22 cellular contexts compared by ENCODE assay signal in genomic region chr12:1179128-1179527, GRCh38.
DNase-seq lines count a peak whose midpoint lies in the region; TF ChIP-seq lines count a peak whose summit lies in the region.
"Had no signal": no experiment of that assay in that cellular context is flagged by ENCODE, and none has a peak within 500 bp of the region (broad histone marks: within the 10 kb centered on the region; RNA-seq: fewer than 3 reads in every experiment).

No MANE protein-coding gene starts in this region.

- H3K4me3 ChIP-seq in LNCaP clone FGC (ENCODE audit: low read depth, low read length) (no peak overlapping the region), prostate gland (no peak overlapping the region)
- H3K4me3 ChIP-seq: BLaER1, GM12878 had no signal

- intact Hi-C loops in prostate gland (cut with DNase I): no loop called here

- H3K27ac ChIP-seq in VCaP (peak overlapping the region; percentile 16; the same call in 1 of the 2 replicates), prostate gland (no peak overlapping the region)
- H3K27ac ChIP-seq: BLaER1 had no signal

- TF ChIP-seq CTCF in LNCaP clone FGC (IDR thresholded peaks at IDR 0.05; ENCODE audit: control insufficient read depth, extremely low read depth, insufficient read depth) (no peak), VCaP (conservative IDR thresholded peaks at IDR 0.05) (no peak), prostate gland (IDR thresholded peaks at IDR 0.05) (no peak), GM13977 (IDR thresholded peaks at IDR 0.05; ENCODE audit: extremely low read depth, insufficient read depth, missing control alignments) (no peak)

- in situ Hi-C loops in GM13977 (cut with MboI; ENCODE audit: low pct_unique_long_range_greater_than_20kb, low sequenced_read_pairs, unreplicated experiment): no loop called here

- no peaks in the 10 kb centered on the region for H3K27me3 ChIP-seq in prostate gland (replicated peaks; ENCODE audit: insufficient read depth)
- H3K27me3 ChIP-seq: BE2C, BLaER1 had no signal

- no peaks in the 10 kb centered on the region for H3K9me3 ChIP-seq in prostate gland
- H3K9me3 ChIP-seq: BE2C had no signal

- WGBS in prostate gland: 57% methylated on average over 1 of the region's 1 CpG

- no peaks in the 10 kb centered on the region for H3K36me3 ChIP-seq in prostate gland
- H3K36me3 ChIP-seq: BE2C had no signal

- H3K4me1 ChIP-seq in prostate gland (replicated peaks): no peaks in the 10 kb centered on the region
- H3K4me1 ChIP-seq: BE2C had no signal

- DNase-seq in LNCaP clone FGC (ENCODE audit: low read depth) (peak; percentile 50), prostate gland (ENCODE audit: low spot score) (peak; percentile 41), GM13977 (ENCODE audit: low spot score) (no peak)
- no peak for DNase-seq in stimulated activated CD4-positive, alpha-beta T cell treated with anti-CD3 and anti-CD28 coated beads, Interleukin-4, amount 100 ng/mL, for 4 hours
- DNase-seq: 8988T; ACHN; BE2C; C1 segment of cervical spinal cord; CD4-positive, alpha-beta memory T cell; CD4-positive, CD25-positive, alpha-beta regulatory T cell; CD8-positive, alpha-beta memory T cell; COR-L47; DMS 273 treated with DMSO at 0.1 percent for 48 hours; DMS153; DMS53; DMS79; DND-41; EL; GDM1 had no signal

- no peak for TF ChIP-seq POLR2A in prostate gland (IDR thresholded peaks at IDR 0.05)

Comparison
In these comparisons a context has a peak if more than half of its experiments do, and no peak if none do; other contexts are left out.
1. DNase-seq: peak in LNCaP clone FGC (single experiment) and prostate gland (single experiment); none in GM13977 (single experiment) and stimulated activated CD4-positive, alpha-beta T cell treated with anti-CD3 and anti-CD28 coated beads, Interleukin-4, amount 100 ng/mL, for 4 hours (0 of 2).